Comparison of ENCODE assay signal across 2 cellular contexts in the genomic region with DNA sequence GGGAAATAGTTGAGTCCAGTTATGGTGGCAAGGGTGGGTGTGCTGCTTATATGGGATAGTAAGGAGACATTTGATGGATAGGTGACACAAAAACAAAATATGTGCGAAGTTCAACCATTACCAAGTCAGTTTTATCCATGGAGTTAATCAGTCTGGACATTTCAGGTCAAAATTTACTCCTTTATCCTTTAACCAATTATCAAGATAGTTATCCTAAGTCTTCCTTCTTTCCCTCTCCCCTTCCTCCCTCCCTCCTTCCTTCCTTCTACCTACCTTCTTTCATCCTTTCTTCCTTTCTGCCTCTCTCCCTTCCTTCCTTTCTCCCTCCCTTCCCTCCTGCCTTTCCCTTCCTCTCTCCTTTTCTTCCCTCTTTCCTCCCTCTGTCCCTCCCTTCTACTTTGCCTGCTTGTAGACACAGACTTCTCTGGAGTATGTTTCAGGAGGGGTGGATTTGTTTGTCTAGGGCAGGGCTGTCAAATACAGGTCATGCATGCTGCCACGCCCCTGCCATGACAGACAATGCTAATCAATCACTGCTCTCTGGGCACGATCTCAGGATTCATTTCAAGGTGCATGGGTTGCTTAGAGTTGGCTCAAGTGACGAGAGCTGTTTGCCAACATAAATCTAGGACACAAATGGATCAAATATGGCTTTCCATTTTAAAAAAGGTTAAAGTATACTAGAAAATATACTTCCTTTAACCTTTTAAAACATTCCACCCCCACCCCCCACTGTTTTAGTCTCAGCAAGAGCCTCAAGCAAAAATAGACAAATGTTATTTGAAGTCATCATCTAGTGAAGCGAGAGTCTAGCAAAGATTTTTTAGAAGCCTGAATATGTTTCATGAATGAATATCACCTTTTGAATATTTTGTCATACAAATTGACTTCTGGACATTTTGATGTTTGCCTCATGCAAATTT.
A peak's percentile ranks its signal among the peaks of the same experiment; 100 is the strongest.
TF ChIP-seq lines count a peak whose summit lies in the region.

No MANE protein-coding gene starts in this region.

TF ChIP-seq in A549, 52 proteins besides CTCF, POLR2A, EP300 and RAD21 (continued from another document):
- TF ChIP-seq CHD4 (IDR thresholded peaks at IDR 0.05; ENCODE audit: borderline replicate concordance): no peak

TF ChIP-seq in K562, 482 proteins besides CTCF, POLR2A, EP300 and RAD21 (continued from another document):
- no peak for TF ChIP-seq HDAC8 (tag; IDR thresholded peaks at IDR 0.05)
- peak; percentile 88 for TF ChIP-seq MEIS2 (IDR thresholded peaks at IDR 0.05; ENCODE audit: partially characterized antibody)
- 0 out of 2 replicates have a peak, but pooled peaks have one; percentile 49 for TF ChIP-seq HLTF (IDR thresholded peaks at IDR 0.05)
- TF ChIP-seq KLF13 (tag; IDR thresholded peaks at IDR 0.05; ENCODE audit: borderline replicate concordance, low read depth): peak; percentile 36; the same call in 1 of the 2 replicates
- TF ChIP-seq ZNF23 (CRISPR knock-in tag; IDR thresholded peaks at IDR 0.05): 0 out of 2 replicates have a peak, but pooled peaks have one; percentile 61
- no peak for TF ChIP-seq TGIF2 (CRISPR knock-in tag; IDR thresholded peaks at IDR 0.05)
- TF ChIP-seq DNMT1 (IDR thresholded peaks at IDR 0.05): no peak
- no peak for TF ChIP-seq CREB1 (IDR thresholded peaks at IDR 0.05)
- no peak for TF ChIP-seq CREB1 (CRISPR knock-in tag; IDR thresholded peaks at IDR 0.05)
- no peak for TF ChIP-seq CHCHD3 (CRISPR knock-in tag; IDR thresholded peaks at IDR 0.05)
- 0 out of 2 replicates have a peak, but pooled peaks have one; percentile 11 for TF ChIP-seq PBX2 (CRISPR knock-in tag; IDR thresholded peaks at IDR 0.05; ENCODE audit: low read depth)
- TF ChIP-seq PBX2 (tag; conservative IDR thresholded peaks at IDR 0.05; ENCODE audit: low read depth): peak; percentile 77
- no peak for TF ChIP-seq NCOA1 (IDR thresholded peaks at IDR 0.05; ENCODE audit: low read depth)
- TF ChIP-seq, protein P1, sequence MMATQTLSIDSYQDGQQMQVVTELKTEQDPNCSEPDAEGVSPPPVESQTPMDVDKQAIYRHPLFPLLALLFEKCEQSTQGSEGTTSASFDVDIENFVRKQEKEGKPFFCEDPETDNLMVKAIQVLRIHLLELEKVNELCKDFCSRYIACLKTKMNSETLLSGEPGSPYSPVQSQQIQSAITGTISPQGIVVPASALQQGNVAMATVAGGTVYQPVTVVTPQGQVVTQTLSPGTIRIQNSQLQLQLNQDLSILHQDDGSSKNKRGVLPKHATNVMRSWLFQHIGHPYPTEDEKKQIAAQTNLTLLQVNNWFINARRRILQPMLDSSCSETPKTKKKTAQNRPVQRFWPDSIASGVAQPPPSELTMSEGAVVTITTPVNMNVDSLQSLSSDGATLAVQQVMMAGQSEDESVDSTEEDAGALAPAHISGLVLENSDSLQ (IDR thresholded peaks at IDR 0.05): peak; percentile 85
- TF ChIP-seq, protein P2, sequence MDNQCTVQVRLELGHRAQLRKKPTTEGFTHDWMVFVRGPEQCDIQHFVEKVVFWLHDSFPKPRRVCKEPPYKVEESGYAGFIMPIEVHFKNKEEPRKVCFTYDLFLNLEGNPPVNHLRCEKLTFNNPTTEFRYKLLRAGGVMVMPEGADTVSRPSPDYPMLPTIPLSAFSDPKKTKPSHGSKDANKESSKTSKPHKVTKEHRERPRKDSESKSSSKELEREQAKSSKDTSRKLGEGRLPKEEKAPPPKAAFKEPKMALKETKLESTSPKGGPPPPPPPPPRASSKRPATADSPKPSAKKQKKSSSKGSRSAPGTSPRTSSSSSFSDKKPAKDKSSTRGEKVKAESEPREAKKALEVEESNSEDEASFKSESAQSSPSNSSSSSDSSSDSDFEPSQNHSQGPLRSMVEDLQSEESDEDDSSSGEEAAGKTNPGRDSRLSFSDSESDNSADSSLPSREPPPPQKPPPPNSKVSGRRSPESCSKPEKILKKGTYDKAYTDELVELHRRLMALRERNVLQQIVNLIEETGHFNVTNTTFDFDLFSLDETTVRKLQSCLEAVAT (IDR thresholded peaks at IDR 0.05): peak in 1 of 2 experiments; percentile 88; a peak in 2 of 4 replicates
- TF ChIP-seq ZNF639 (CRISPR knock-in tag; conservative IDR thresholded peaks at IDR 0.05 in 1 of 2, IDR thresholded peaks at IDR 0.05 in 1 of 2): no peak
- TF ChIP-seq ARID1B (IDR thresholded peaks at IDR 0.05): peak; percentile 16; the same call in 1 of the 2 replicates
- no peak for TF ChIP-seq RBM34 (IDR thresholded peaks at IDR 0.05; ENCODE audit: borderline replicate concordance, insufficient read depth, low read length)
- peak; percentile 86 for TF ChIP-seq ZNF512 (tag; IDR thresholded peaks at IDR 0.05)
- 0 out of 4 replicates have a peak, but pooled peaks of 1 of the 2 experiments have one; percentile 12 for TF ChIP-seq HDAC1 (IDR thresholded peaks at IDR 0.05)
- TF ChIP-seq HMG20B (CRISPR knock-in tag; IDR thresholded peaks at IDR 0.05): no peak
- TF ChIP-seq NKRF (IDR thresholded peaks at IDR 0.05; ENCODE audit: borderline replicate concordance): 0 out of 2 replicates have a peak, but pooled peaks have one; percentile 52
- TF ChIP-seq NBN (IDR thresholded peaks at IDR 0.05; ENCODE audit: low read depth): 0 out of 2 replicates have a peak, but pooled peaks have one; percentile 32
- TF ChIP-seq NFYB (IDR thresholded peaks at IDR 0.05; ENCODE audit: extremely low read depth, insufficient read length): no peak
- TF ChIP-seq ZNF121 (CRISPR knock-in tag; conservative IDR thresholded peaks at IDR 0.05): no peak
- TF ChIP-seq YBX1 (IDR thresholded peaks at IDR 0.05): peak; percentile 37; the same call in 1 of the 2 replicates
- peak; percentile 78 for TF ChIP-seq PCBP2 (IDR thresholded peaks at IDR 0.05; ENCODE audit: low read depth, low read length, poor library complexity, severe bottlenecking)
- peak; percentile 55 to 59; a peak in 3 of 4 replicates for TF ChIP-seq KDM1A (IDR thresholded peaks at IDR 0.05)
- peak; percentile 86 for TF ChIP-seq KLF1 (tag; IDR thresholded peaks at IDR 0.05)
- 0 out of 2 replicates have a peak, but pooled peaks have one; percentile 10 for TF ChIP-seq HMBOX1 (IDR thresholded peaks at IDR 0.05)
- 0 out of 4 replicates have a peak, but pooled peaks of 1 of the 2 experiments have one; percentile 33 for TF ChIP-seq RCOR1 (IDR thresholded peaks at IDR 0.05; ENCODE audit: borderline replicate concordance in 1 of 2, low read depth in 2 of 2, low read length in 2 of 2)
- TF ChIP-seq ZBTB17 (CRISPR knock-in tag; IDR thresholded peaks at IDR 0.05): peak; percentile 90
- no peak for TF ChIP-seq ZNF316 (IDR thresholded peaks at IDR 0.05)
- TF ChIP-seq SIX5 (IDR thresholded peaks at IDR 0.05; ENCODE audit: borderline replicate concordance in 1 of 2, insufficient read depth in 1 of 2, low read depth in 1 of 2, low read length in 2 of 2): no peak
- TF ChIP-seq GTF2E2 (tag; IDR thresholded peaks at IDR 0.05): no peak
- no peak for TF ChIP-seq HSF4 (CRISPR knock-in tag; IDR thresholded peaks at IDR 0.05; ENCODE audit: borderline replicate concordance)
- TF ChIP-seq CSDE1 (IDR thresholded peaks at IDR 0.05): no peak
